ENCODE assay signal across 10 cellular contexts in genomic region chr9:21711504-21711903, GRCh38.
DNase-seq lines count a peak whose midpoint lies in the region; ATAC-seq, FAIRE-seq and TF ChIP-seq lines count a peak whose summit lies in the region.
"Had no signal": no experiment of that assay in that cellular context is flagged by ENCODE, and none has a peak within 500 bp of the region (broad histone marks: within the 10 kb centered on the region; RNA-seq: fewer than 3 reads in every experiment).

No MANE protein-coding gene starts in this region.

- H3K36me3 ChIP-seq in Karpas-422 (ENCODE audit: insufficient read depth, low read length): no peaks in the 10 kb centered on the region
- H3K36me3 ChIP-seq: right lobe of liver had no signal

- H3K27me3 ChIP-seq in Karpas-422 (ENCODE audit: low read length): no peaks in the 10 kb centered on the region
- H3K27me3 ChIP-seq: right lobe of liver had no signal

- no peaks in the 10 kb centered on the region for H3K4me1 ChIP-seq in Karpas-422 (ENCODE audit: low read length)
- H3K4me1 ChIP-seq: right lobe of liver had no signal

- no peak for FAIRE-seq in urothelium cell line (lab: Jason Lieb, UNC)

- no peak for TF ChIP-seq POLR2A in erythroblast (IDR thresholded peaks at IDR 0.05; ENCODE audit: low read length)

- no peaks in the 10 kb centered on the region for H4K20me1 ChIP-seq in Karpas-422 (ENCODE audit: insufficient read depth, low read depth, low read length)

- H3K9me3 ChIP-seq in Karpas-422 (ENCODE audit: low read length): no peaks in the 10 kb centered on the region
- H3K9me3 ChIP-seq: right lobe of liver had no signal

- no peaks in the 10 kb centered on the region for H3K79me2 ChIP-seq in Karpas-422 (ENCODE audit: low read length)

- H2AFZ ChIP-seq in Karpas-422 (ENCODE audit: low read length): no peak overlapping the region

- H3K9ac ChIP-seq in Karpas-422 (ENCODE audit: low read length): no peak overlapping the region

- DNase-seq in AML-193 (lab: John Stamatoyannopoulos, UW): peak; percentile 13 to 24
- DNase-seq in HT1080 (ENCODE audit: low read depth): peak; percentile 59
- DNase-seq in fibroblast of mammary gland (ENCODE audit: low read depth): peak; percentile 58
- DNase-seq in urothelium cell line (ENCODE audit: low spot score): no peak
- DNase-seq in erythroblast (lab: John Stamatoyannopoulos, UW): no peak
- no peak for DNase-seq in Karpas-422
- no peak for DNase-seq in dedifferentiated amniotic fluid mesenchymal stem cell (ENCODE audit: extremely low spot score)
- DNase-seq: DND-41, right lobe of liver had no signal

- no peak overlapping the region for H3K27ac ChIP-seq in Karpas-422 (ENCODE audit: low read length)
- H3K27ac ChIP-seq: right lobe of liver had no signal

- no peak overlapping the region for H3K4me2 ChIP-seq in Karpas-422 (ENCODE audit: low read depth, low read length, poor library complexity, severe bottlenecking)

- no peak for TF ChIP-seq CTCF in fibroblast of mammary gland (conservative IDR thresholded peaks at IDR 0.05; ENCODE audit: control insufficient read depth, insufficient read depth, low read depth, low read length)

- ATAC-seq in GM19463 (IDR thresholded peaks at IDR 0.05; ENCODE audit: unreplicated experiment): peak; percentile 59
- ATAC-seq: right lobe of liver had no signal

- H3K4me3 ChIP-seq in fibroblast of mammary gland (ENCODE audit: control insufficient read depth, low read depth, low read length): no peak overlapping the region
- no peak overlapping the region for H3K4me3 ChIP-seq in Karpas-422 (ENCODE audit: low read length)
- H3K4me3 ChIP-seq: right lobe of liver had no signal

- H3K9me2 ChIP-seq in Karpas-422 (replicated peaks; ENCODE audit: insufficient read depth, low read length): no peaks in the 10 kb centered on the region

Comparison
In these comparisons a context has a peak if more than half of its experiments do, and no peak if none do; other contexts are left out.
1. DNase-seq: peak in AML-193 (2 of 2), HT1080 (single experiment) and fibroblast of mammary gland (single experiment); none in urothelium cell line (single experiment), erythroblast (0 of 2), Karpas-422 (single experiment) and dedifferentiated amniotic fluid mesenchymal stem cell (single experiment).